ENCODE assay signal across 1 cellular context in genomic region chr7:141551080-141551772, GRCh38.
TF ChIP-seq lines count a peak whose summit lies in the region.

Gene AGK, plus strand, starts transcription at chr7:141551410. Its CDS starts 4,057 bp downstream, at chr7:141555467.

TF ChIP-seq in HepG2, 621 proteins besides CTCF, POLR2A, EP300 and RAD21 (continued from another document and continues in another):
- TF ChIP-seq ZNF18 (CRISPR knock-in tag; IDR thresholded peaks at IDR 0.05; ENCODE audit: insufficient replicate concordance) = no peak
- TF ChIP-seq ZNF431 (CRISPR knock-in tag; IDR thresholded peaks at IDR 0.05; ENCODE audit: borderline replicate concordance, low read depth) = 0 out of 2 replicates have a peak, but pooled peaks have one; percentile 53
- no peak for TF ChIP-seq SIX4 (CRISPR knock-in tag; IDR thresholded peaks at IDR 0.05)
- no peak; the same call in 1 of the 2 replicates for TF ChIP-seq ZKSCAN1 (IDR thresholded peaks at IDR 0.05; ENCODE audit: low read length)
- TF ChIP-seq E2F1 (CRISPR knock-in tag; IDR thresholded peaks at IDR 0.05) = peak; percentile 83
- peak; percentile 80; the same call in 1 of the 2 replicates for TF ChIP-seq SAP130 (CRISPR knock-in tag; IDR thresholded peaks at IDR 0.05; ENCODE audit: low read depth)
- no peak for TF ChIP-seq MLXIP (CRISPR knock-in tag; IDR thresholded peaks at IDR 0.05; ENCODE audit: borderline replicate concordance)
- no peak for TF ChIP-seq TOE1 (CRISPR knock-in tag; IDR thresholded peaks at IDR 0.05)
- TF ChIP-seq ZSCAN9 (CRISPR knock-in tag; IDR thresholded peaks at IDR 0.05; ENCODE audit: borderline replicate concordance) = 0 out of 2 replicates have a peak, but pooled peaks have one; percentile 22
- no peak for TF ChIP-seq ZNF329 (CRISPR knock-in tag; IDR thresholded peaks at IDR 0.05; ENCODE audit: low read depth)
- TF ChIP-seq NFKB2 (CRISPR knock-in tag; IDR thresholded peaks at IDR 0.05; ENCODE audit: borderline replicate concordance) = no peak; the same call in 1 of the 2 replicates
- peak; percentile 77; the same call in 1 of the 2 replicates for TF ChIP-seq BRCA1 (CRISPR knock-in tag; IDR thresholded peaks at IDR 0.05)
- TF ChIP-seq MLX (CRISPR knock-in tag; IDR thresholded peaks at IDR 0.05) = peak; percentile 66
- TF ChIP-seq AFF4 (CRISPR knock-in tag; IDR thresholded peaks at IDR 0.05) = 0 out of 2 replicates have a peak, but pooled peaks have one; percentile 31
- no peak for TF ChIP-seq DBP (CRISPR knock-in tag; IDR thresholded peaks at IDR 0.05; ENCODE audit: not compliant biosample characterization)
- peak; percentile 68; the same call in 1 of the 2 replicates for TF ChIP-seq RFXAP (CRISPR knock-in tag; IDR thresholded peaks at IDR 0.05; ENCODE audit: borderline replicate concordance)
- peak; percentile 95 for TF ChIP-seq SPEN (CRISPR knock-in tag; IDR thresholded peaks at IDR 0.05; ENCODE audit: low read depth)
- TF ChIP-seq SNAPC5 (CRISPR knock-in tag; IDR thresholded peaks at IDR 0.05; ENCODE audit: borderline replicate concordance) = no peak
- TF ChIP-seq ZSCAN29 (CRISPR knock-in tag; conservative IDR thresholded peaks at IDR 0.05) = no peak
- no peak for TF ChIP-seq ZNF33A (CRISPR knock-in tag; IDR thresholded peaks at IDR 0.05; ENCODE audit: borderline replicate concordance)
- TF ChIP-seq HES4 (CRISPR knock-in tag; IDR thresholded peaks at IDR 0.05; ENCODE audit: borderline replicate concordance) = peak; percentile 68; the same call in 1 of the 2 replicates
- TF ChIP-seq PHF21A (CRISPR knock-in tag; IDR thresholded peaks at IDR 0.05) = peak; percentile 82
- no peak for TF ChIP-seq CENPX (CRISPR knock-in tag; IDR thresholded peaks at IDR 0.05)
- TF ChIP-seq ZNF782 (CRISPR knock-in tag; IDR thresholded peaks at IDR 0.05; ENCODE audit: borderline replicate concordance) = no peak
- peak; percentile 94 for TF ChIP-seq ZFX (CRISPR knock-in tag; IDR thresholded peaks at IDR 0.05; ENCODE audit: low read depth)
- TF ChIP-seq ZNF644 (CRISPR knock-in tag; IDR thresholded peaks at IDR 0.05; ENCODE audit: low read depth) = 0 out of 2 replicates have a peak, but pooled peaks have one; percentile 6
- peak; percentile 43; the same call in 1 of the 2 replicates for TF ChIP-seq HMGXB3 (CRISPR knock-in tag; IDR thresholded peaks at IDR 0.05; ENCODE audit: borderline replicate concordance)
- peak; percentile 71 for TF ChIP-seq MED1 (CRISPR knock-in tag; IDR thresholded peaks at IDR 0.05)
- no peak for TF ChIP-seq NCOR1 (IDR thresholded peaks at IDR 0.05; ENCODE audit: borderline replicate concordance, low read length)
- no peak for TF ChIP-seq DNMT3B (CRISPR knock-in tag; conservative IDR thresholded peaks at IDR 0.05)
- 0 out of 2 replicates have a peak, but pooled peaks have one; percentile 47 for TF ChIP-seq ETV6 (CRISPR knock-in tag; conservative IDR thresholded peaks at IDR 0.05)
- TF ChIP-seq MEIS1 (CRISPR knock-in tag; IDR thresholded peaks at IDR 0.05; ENCODE audit: borderline replicate concordance) = no peak
- no peak for TF ChIP-seq GPN1 (CRISPR knock-in tag; IDR thresholded peaks at IDR 0.05; ENCODE audit: borderline replicate concordance)
- no peak for TF ChIP-seq ZNF850 (CRISPR knock-in tag; conservative IDR thresholded peaks at IDR 0.05)
- peak; percentile 69 for TF ChIP-seq IKZF5 (CRISPR knock-in tag; IDR thresholded peaks at IDR 0.05)
- peak; percentile 85; the same call in 1 of the 2 replicates for TF ChIP-seq MAF1 (CRISPR knock-in tag; IDR thresholded peaks at IDR 0.05; ENCODE audit: borderline replicate concordance)
- TF ChIP-seq KDM2A (CRISPR knock-in tag; IDR thresholded peaks at IDR 0.05; ENCODE audit: borderline replicate concordance, low read depth) = peak; percentile 96
- TF ChIP-seq ATF7 (IDR thresholded peaks at IDR 0.05) = no peak
- TF ChIP-seq ATF7 (CRISPR knock-in tag; IDR thresholded peaks at IDR 0.05) = 0 out of 2 replicates have a peak, but pooled peaks have one; percentile 31
- TF ChIP-seq HMG20B (CRISPR knock-in tag; conservative IDR thresholded peaks at IDR 0.05) = no peak; the same call in 1 of the 2 replicates
- TF ChIP-seq ZNF350 (CRISPR knock-in tag; IDR thresholded peaks at IDR 0.05; ENCODE audit: borderline replicate concordance, low read depth) = peak; percentile 71; the same call in 1 of the 2 replicates
- peak; percentile 94 for TF ChIP-seq KAT8 (CRISPR knock-in tag; IDR thresholded peaks at IDR 0.05)
- TF ChIP-seq FLYWCH1 (CRISPR knock-in tag; IDR thresholded peaks at IDR 0.05) = 0 out of 2 replicates have a peak, but pooled peaks have one; percentile 18
- TF ChIP-seq MED8 (CRISPR knock-in tag; IDR thresholded peaks at IDR 0.05; ENCODE audit: insufficient replicate concordance) = peak; percentile 91
- TF ChIP-seq ZSCAN30 (CRISPR knock-in tag; IDR thresholded peaks at IDR 0.05) = no peak
- TF ChIP-seq ZEB1 (IDR thresholded peaks at IDR 0.05; ENCODE audit: insufficient replicate concordance, low read depth) = no peak
- no peak for TF ChIP-seq KLF12 (CRISPR knock-in tag; IDR thresholded peaks at IDR 0.05; ENCODE audit: borderline replicate concordance)
